ENCODE assay signal across 10 cellular contexts in genomic region chrX:93538575-93538974, GRCh38.
DNase-seq lines count a peak whose midpoint lies in the region; TF ChIP-seq lines count a peak whose summit lies in the region.
"Had no signal": no experiment of that assay in that cellular context is flagged by ENCODE, and none has a peak within 500 bp of the region (broad histone marks: within the 10 kb centered on the region; RNA-seq: fewer than 3 reads in every experiment).

No MANE protein-coding gene starts in this region.

- TF ChIP-seq CTCF in kidney epithelial cell (IDR thresholded peaks at IDR 0.05; ENCODE audit: insufficient read depth, low read length, poor library complexity, severe bottlenecking): peak; percentile 13

- no peaks in the 10 kb centered on the region for H3K27me3 ChIP-seq in kidney epithelial cell (ENCODE audit: control insufficient read depth, insufficient read depth, low read length)

- no peak overlapping the region for H3K4me3 ChIP-seq in kidney epithelial cell (ENCODE audit: low read depth, low read length)

- no peaks in the 10 kb centered on the region for H3K36me3 ChIP-seq in kidney epithelial cell (ENCODE audit: control insufficient read depth, insufficient read depth, low read length)

- DNase-seq in COLO829 (ENCODE audit: low spot score) (peak; percentile 2), HT-29 (ENCODE audit: low spot score) (peak; percentile 25), SW480 (ENCODE audit: low spot score) (peak; percentile 1), kidney epithelial cell (ENCODE audit: low read depth) (no peak), SW 1271 (lab: John Stamatoyannopoulos, UW) (no peak), glomerular visceral epithelial cell (ENCODE audit: extremely low spot score) (no peak), AG08396 (ENCODE audit: low spot score) (no peak)
- no peak for DNase-seq in activated CD4-positive, alpha-beta T cell treated with anti-CD3 and anti-CD28 coated beads, Interleukin-2, amount 50 U/mL, for 4 hours
- DNase-seq: DMS153, RPMI8226 had no signal

Comparison
In these comparisons a context has a peak if more than half of its experiments do, and no peak if none do; other contexts are left out.
1. DNase-seq: peak in COLO829 (single experiment), HT-29 (single experiment) and SW480 (single experiment); none in kidney epithelial cell (single experiment), SW 1271 (0 of 2), activated CD4-positive, alpha-beta T cell treated with anti-CD3 and anti-CD28 coated beads, Interleukin-2, amount 50 U/mL, for 4 hours (0 of 2), glomerular visceral epithelial cell (single experiment) and AG08396 (single experiment).